ENCODE assay signal across 19 cellular contexts in the genomic region with DNA sequence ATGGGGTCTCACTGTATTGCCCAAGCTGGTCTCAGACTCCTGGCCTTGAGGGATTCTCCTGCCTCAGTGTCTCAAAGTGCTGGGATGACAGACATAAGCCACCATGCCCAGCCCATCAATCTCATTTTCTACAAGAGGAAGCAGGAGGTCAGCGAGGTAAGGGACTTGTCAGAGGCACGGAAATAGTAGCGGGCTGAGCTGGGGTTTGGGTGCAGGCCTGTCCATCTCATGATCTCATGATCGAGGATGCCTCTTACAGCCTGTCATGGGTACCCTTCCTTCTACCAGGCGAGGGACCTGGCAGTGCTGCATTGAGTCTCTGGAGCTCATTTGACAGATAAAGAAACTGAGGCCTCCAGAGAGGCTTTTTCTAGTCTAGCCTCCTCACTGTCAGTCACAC.
"Had no signal": no experiment of that assay in that cellular context is flagged by ENCODE, and none has a peak within 500 bp of the region (broad histone marks: within the 10 kb centered on the region; RNA-seq: fewer than 3 reads in every experiment).

No MANE protein-coding gene starts in this region.

- H3K27me3 Mint-ChIP-seq: naive thymus-derived CD4-positive, alpha-beta T cell; natural killer cell treated with Interleukin-12 subunit alpha and Interleukin-12 subunit beta and Interleukin-15 and Interleukin-18, amount 100 ng/mL, for 72 hours; progenitor cell of endocrine pancreas; stimulated activated naive B cell treated with anti-CD40 and anti-IgM and Interleukin-4, amounts not matched to agents 10 μg/mL and 1 μg/mL and 100 μg/mL, for 72 hours had no signal

- FAIRE-seq: islet of Langerhans, kidney had no signal

- H3K27ac Mint-ChIP-seq: immature natural killer cell had no signal

- H3K27ac ChIP-seq: left lung, ovary, right atrium auricular region, skin epidermis, suprapubic skin, thoracic aorta, tibial artery, uterus had no signal

- H3K27me3 ChIP-seq: left lung, ovary, right atrium auricular region, stomach, suprapubic skin, tibial artery, uterus had no signal

- ATAC-seq: natural killer cell treated with Interleukin-12 subunit alpha and Interleukin-12 subunit beta and Interleukin-15 and Interleukin-18, amount 100 ng/mL, for 72 hours; stimulated activated naive B cell treated with anti-CD40 and anti-IgM and Interleukin-4, amounts not matched to agents 10 μg/mL and 1 μg/mL and 100 μg/mL, for 72 hours; stimulated activated naive CD8-positive, alpha-beta T cell treated with anti-CD3 and anti-CD28 coated beads, Interleukin-15, Interleukin-2, amounts not matched to agents 100 U/mL and 50 U/mL, for 24 hours had no signal

- DNase-seq: stimulated activated naive B cell treated with anti-CD40 and anti-IgM and Interleukin-4, amounts not matched to agents 10 μg/mL and 1 μg/mL and 100 μg/mL, for 72 hours; tibial artery had no signal

- H3K36me3 Mint-ChIP-seq: immature natural killer cell; natural killer cell treated with Interleukin-12 subunit alpha and Interleukin-12 subunit beta and Interleukin-15 and Interleukin-18, amount 100 ng/mL, for 72 hours; stimulated activated naive B cell treated with anti-CD40 and anti-IgM and Interleukin-4, amounts not matched to agents 10 μg/mL and 1 μg/mL and 100 μg/mL, for 72 hours had no signal

- H3K36me3 ChIP-seq: left lung, ovary, right atrium auricular region, stomach, suprapubic skin, thoracic aorta, tibial artery, uterus had no signal

- H3K4me1 ChIP-seq: uterus had no signal

- H3K9me3 ChIP-seq: mucosa of descending colon, ovary, suprapubic skin, uterus had no signal

- H3K4me3 Mint-ChIP-seq: immature natural killer cell; naive thymus-derived CD4-positive, alpha-beta T cell; natural killer cell treated with Interleukin-12 subunit alpha and Interleukin-12 subunit beta and Interleukin-15 and Interleukin-18, amount 100 ng/mL, for 72 hours; stimulated activated naive B cell treated with anti-CD40 and anti-IgM and Interleukin-4, amounts not matched to agents 10 μg/mL and 1 μg/mL and 100 μg/mL, for 72 hours had no signal

- H3K4me3 ChIP-seq: left lung, lung, mucosa of descending colon, ovary, right atrium auricular region, skin epidermis, stomach, suprapubic skin, thoracic aorta, tibial artery, uterus had no signal
